In the genomic region with DNA sequence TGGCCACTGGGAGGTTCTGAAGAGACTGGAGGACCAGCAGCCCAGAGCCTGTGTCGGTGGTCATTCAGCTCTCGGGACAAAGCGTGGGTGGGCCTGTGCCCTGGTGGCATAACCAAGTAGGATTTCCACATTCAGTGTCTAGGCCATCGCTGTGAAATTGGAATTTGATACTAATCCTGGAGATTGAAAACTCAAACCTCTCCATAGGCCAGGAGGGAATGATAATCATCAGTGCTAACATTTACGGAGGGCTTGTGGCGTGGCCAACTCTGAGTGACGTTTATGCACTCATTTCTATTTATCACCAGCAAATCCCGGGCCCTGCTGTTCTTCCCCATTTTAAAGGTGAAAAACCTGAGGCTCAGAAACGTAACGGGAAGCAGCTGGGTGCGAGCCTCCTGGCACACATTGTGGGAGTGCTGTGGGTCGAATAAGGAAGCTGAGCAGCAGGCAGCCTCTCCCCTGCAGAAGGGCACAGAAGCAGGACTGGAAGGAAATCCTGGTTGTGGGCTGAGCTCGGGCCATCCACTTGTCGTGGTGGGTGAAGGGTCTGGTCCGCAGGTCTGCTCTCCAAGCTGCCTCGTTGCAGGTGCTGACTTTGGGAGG, we compare ENCODE assay signal across 13 cellular contexts. TPM values are rescaled to one million over a fixed set of nuclear protein-coding genes. Genes with fewer than 3 reads are reported as not detected.
A peak's percentile ranks its signal among the peaks of the same experiment; 100 is the strongest.
DNase-seq lines count a peak whose midpoint lies in the region; ATAC-seq and TF ChIP-seq lines count a peak whose summit lies in the region.
"Had no signal": no experiment of that assay in that cellular context is flagged by ENCODE, and none has a peak within 500 bp of the region (broad histone marks: within the 10 kb centered on the region; RNA-seq: fewer than 3 reads in every experiment).

No MANE protein-coding gene starts in this region.

- H3K36me3 ChIP-seq in A673 (ENCODE audit: insufficient read depth, low read length, poor library complexity, severe bottlenecking): no peaks in the 10 kb centered on the region
- H3K36me3 ChIP-seq in endodermal cell (ENCODE audit: control insufficient read depth, insufficient read depth, low read length): no peaks in the 10 kb centered on the region
- no peaks in the 10 kb centered on the region for H3K36me3 ChIP-seq in neutrophil
- no peaks in the 10 kb centered on the region for H3K36me3 ChIP-seq in OCI-LY7 (ENCODE audit: insufficient read depth, low read length)

- H3K27me3 ChIP-seq in A673 (replicated peaks; ENCODE audit: insufficient read depth, low read depth, low read length, poor library complexity) (no peaks in the 10 kb centered on the region), endodermal cell (ENCODE audit: control insufficient read depth, insufficient read depth, low read length, poor library complexity, severe bottlenecking) (peaks cover 16% of the 10 kb centered on the region), neutrophil (no peaks in the 10 kb centered on the region)

- peak overlapping the region; percentile 74 for H3K27ac Mint-ChIP-seq in endodermal cell
- H3K27ac Mint-ChIP-seq in activated naive CD4-positive, alpha-beta T cell treated with anti-CD3 and anti-CD28 coated beads for 36 hours: no peak overlapping the region
- H3K27ac Mint-ChIP-seq: activated T-helper 2 cell treated with anti-CD3 and anti-CD28 coated beads, Interferon-gamma antibody, Interleukin-2, Interleukin-4, amounts not matched to agents 10 μg/mL and 5 μg/mL and 100 μg/mL, durations not matched to agents 14 hours and 24 hours and 36 hours; effector memory CD8-positive, alpha-beta T cell had no signal

- peaks cover 29% of the 10 kb centered on the region for H3K4me1 Mint-ChIP-seq in endodermal cell
- peaks cover 36% of the 10 kb centered on the region for H3K4me1 Mint-ChIP-seq in activated naive CD4-positive, alpha-beta T cell treated with anti-CD3 and anti-CD28 coated beads for 36 hours (ENCODE audit: low read depth)

- BruUV-seq in A673 (replicated peaks; lab: Mats Ljungman, UMichigan) (no TSS peak), OCI-LY7 (replicated peaks; lab: Mats Ljungman, UMichigan) (no TSS peak)

- H3K27ac ChIP-seq in A673 (ENCODE audit: low read depth, low read length, poor library complexity, severe bottlenecking): peak overlapping the region; percentile 66
- H3K27ac ChIP-seq in endodermal cell (ENCODE audit: low read depth, low read length): no peak overlapping the region
- H3K27ac ChIP-seq in neutrophil: peak overlapping the region; percentile 43
- H3K27ac ChIP-seq in OCI-LY7 (ENCODE audit: low read depth, low read length, poor library complexity, severe bottlenecking): no peak overlapping the region

- no peak for TF ChIP-seq CTCF in A673 (conservative IDR thresholded peaks at IDR 0.05; ENCODE audit: low read depth, low read length)
- no peak for TF ChIP-seq CTCF in endodermal cell (conservative IDR thresholded peaks at IDR 0.05)
- no peak for TF ChIP-seq CTCF in neutrophil (IDR thresholded peaks at IDR 0.05)
- no peak for TF ChIP-seq CTCF in OCI-LY7 (conservative IDR thresholded peaks at IDR 0.05; ENCODE audit: low read length)

- no peak for TF ChIP-seq POLR2A in erythroblast (IDR thresholded peaks at IDR 0.05; ENCODE audit: low read length)

- no peak overlapping the region for H3K4me2 ChIP-seq in OCI-LY7 (ENCODE audit: low read length)

- intact Hi-C loops in A673 (cut with micrococcal nuclease; ENCODE audit: unreplicated experiment) (no loop called here), OCI-LY7 (cut with micrococcal nuclease; ENCODE audit: unreplicated experiment) (no loop called here)
- intact Hi-C loops in activated naive CD4-positive, alpha-beta T cell treated with anti-CD3 and anti-CD28 coated beads for 36 hours (cut with micrococcal nuclease): no loop called here

- H3K36me3 Mint-ChIP-seq in endodermal cell (ENCODE audit: low read depth): peaks cover 8% of the 10 kb centered on the region
- no peaks in the 10 kb centered on the region for H3K36me3 Mint-ChIP-seq in activated naive CD4-positive, alpha-beta T cell treated with anti-CD3 and anti-CD28 coated beads for 36 hours (ENCODE audit: low read depth)

- H4K20me1 ChIP-seq in OCI-LY7 (ENCODE audit: insufficient read depth, low read length): no peaks in the 10 kb centered on the region

- POLR2A ChIA-PET in A673 (lab: Charles Lee; ENCODE audit: low non-redundant PET): no interaction called here
- POLR2A ChIA-PET in OCI-LY7 (lab: Charles Lee): no interaction called here

- WGBS in endodermal cell (ENCODE audit: insufficient coverage in 1 of 2, insufficient read length in 1 of 2), 2 experiments: 84 to 85% methylated on average over 12 to 16 of the region's 16 CpGs

- H3K9me3 ChIP-seq in A673 (ENCODE audit: low read depth, low read length, poor library complexity, severe bottlenecking): no peaks in the 10 kb centered on the region
- H3K9me3 ChIP-seq in endodermal cell (ENCODE audit: control insufficient read depth, low read length): no peaks in the 10 kb centered on the region
- no peaks in the 10 kb centered on the region for H3K9me3 ChIP-seq in neutrophil
- no peaks in the 10 kb centered on the region for H3K9me3 ChIP-seq in OCI-LY7 (ENCODE audit: low read length)

- H3K4me1 ChIP-seq in A673 (ENCODE audit: insufficient read depth, low read length, poor library complexity, severe bottlenecking) (peaks cover 40% of the 10 kb centered on the region), endodermal cell (ENCODE audit: control insufficient read depth, insufficient read depth, low read length) (peaks cover 19% of the 10 kb centered on the region), neutrophil (ENCODE audit: control insufficient read depth in 1 of 2, insufficient read depth in 1 of 2, low read depth in 1 of 2, low read length in 1 of 2) (peaks cover 35 to 38% of the 10 kb centered on the region in 2 experiments), OCI-LY7 (ENCODE audit: insufficient read depth, low read length, poor library complexity, severe bottlenecking) (peaks cover 8% of the 10 kb centered on the region)

- CTCF ChIA-PET in A673 (lab: Charles Lee) (no interaction called here), OCI-LY7 (lab: Charles Lee; ENCODE audit: unreplicated experiment) (no interaction called here)
- CTCF ChIA-PET in activated naive CD4-positive, alpha-beta T cell treated with anti-CD3 and anti-CD28 coated beads for 36 hours (lab: Charles Lee): interaction anchor here (1.1 kb wide), 1 partner anchor 22 kb away, joined by 3 read pairs; no protein-coding TSS in a partner anchor

- no peaks in the 10 kb centered on the region for H3K9me3 Mint-ChIP-seq in endodermal cell
- H3K9me3 Mint-ChIP-seq in activated naive CD4-positive, alpha-beta T cell treated with anti-CD3 and anti-CD28 coated beads for 36 hours: no peaks in the 10 kb centered on the region
- H3K9me3 Mint-ChIP-seq: activated T-helper 2 cell treated with anti-CD3 and anti-CD28 coated beads, Interferon-gamma antibody, Interleukin-2, Interleukin-4, amounts not matched to agents 10 μg/mL and 5 μg/mL and 100 μg/mL, durations not matched to agents 14 hours and 24 hours and 36 hours; CD8-positive, alpha-beta memory T cell; effector memory CD8-positive, alpha-beta T cell had no signal

- no peak for ATAC-seq in GM19455 (IDR thresholded peaks at IDR 0.05; ENCODE audit: unreplicated experiment)
- ATAC-seq: effector memory CD8-positive, alpha-beta T cell had no signal

- H2AFZ ChIP-seq in OCI-LY7 (ENCODE audit: low read length): no peak overlapping the region

- H3K4me3 ChIP-seq in A673 (ENCODE audit: low read depth, low read length, poor library complexity, severe bottlenecking) (no peak overlapping the region), endodermal cell (ENCODE audit: low read length) (no peak overlapping the region), neutrophil (ENCODE audit: low read depth in 1 of 2, low read length in 1 of 2) (no peak overlapping the region), OCI-LY7 (ENCODE audit: low read depth, low read length, poor library complexity, severe bottlenecking) (no peak overlapping the region)
- H3K4me3 ChIP-seq: skin epidermis had no signal

- in situ Hi-C loops in KBM-7 (cut with MboI; ENCODE audit: low pct_unique_long_range_greater_than_20kb, low sequenced_read_pairs): no loop called here

- H3K9me2 ChIP-seq in OCI-LY7 (ENCODE audit: insufficient read depth, low read length): no peaks in the 10 kb centered on the region

- no peak overlapping the region for H3K9ac ChIP-seq in endodermal cell (ENCODE audit: extremely low read depth, low read length, poor library complexity, severe bottlenecking)

- peaks cover 55% of the 10 kb centered on the region for H3K27me3 Mint-ChIP-seq in endodermal cell (ENCODE audit: insufficient read depth)
- H3K27me3 Mint-ChIP-seq in activated naive CD4-positive, alpha-beta T cell treated with anti-CD3 and anti-CD28 coated beads for 36 hours (ENCODE audit: low read depth): peaks cover 3% of the 10 kb centered on the region

- DNase-seq in A673 (ENCODE audit: low spot score) (no peak), KBM-7 (peak; percentile 89), endodermal cell (no peak), OCI-LY7 (ENCODE audit: low spot score) (no peak), erythroblast (lab: John Stamatoyannopoulos, UW) (no peak)
- DNase-seq in activated naive CD4-positive, alpha-beta T cell treated with anti-CD3 and anti-CD28 coated beads for 36 hours: no peak
- DNase-seq: CD8-positive, alpha-beta memory T cell; effector memory CD8-positive, alpha-beta T cell; NCI-H69 had no signal

- H3K4me3 Mint-ChIP-seq in endodermal cell: no peak overlapping the region
- no peak overlapping the region for H3K4me3 Mint-ChIP-seq in activated naive CD4-positive, alpha-beta T cell treated with anti-CD3 and anti-CD28 coated beads for 36 hours
- H3K4me3 Mint-ChIP-seq: CD8-positive, alpha-beta memory T cell; effector memory CD8-positive, alpha-beta T cell had no signal

- no peaks in the 10 kb centered on the region for H3K79me2 ChIP-seq in OCI-LY7 (ENCODE audit: insufficient read depth, low read depth, low read length)

RNA-seq across cellular contexts. Expression of gene RAI1, which starts 33.1 kb away (rescaled TPM):
- total RNA-seq in A673 (2021): 46.8 and 58.9 TPM in 2 replicates
- 10 to 100 TPM; 35.9 to 42.9 TPM for total RNA-seq in endodermal cell
- 34.4 TPM for polyA plus RNA-seq in endodermal cell (2013, experiment 1 of 2)
- polyA plus RNA-seq in endodermal cell (2013, experiment 2 of 2): 37.1 TPM
- total RNA-seq in activated naive CD4-positive, alpha-beta T cell treated with anti-CD3 and anti-CD28 coated beads for 36 hours: 10 to 100 TPM in 1 of 2 experiments, 1 to 10 TPM in 1; 9.2 to 12.0 TPM
- 17.1 and 20.1 TPM in 2 replicates for total RNA-seq in OCI-LY7 (2014; rRNA removed; shearing (Covaris generic))
- total RNA-seq in OCI-LY7 (2022): 49.4 and 54.3 TPM in 2 replicates

Comparison
In these comparisons a context has a peak if more than half of its experiments do, and no peak if none do; other contexts are left out.
1. H3K27ac ChIP-seq: peak in A673 (single experiment) and neutrophil (single experiment); none in endodermal cell (single experiment) and OCI-LY7 (single experiment).